18 cellular contexts compared by ENCODE assay signal in the genomic region with DNA sequence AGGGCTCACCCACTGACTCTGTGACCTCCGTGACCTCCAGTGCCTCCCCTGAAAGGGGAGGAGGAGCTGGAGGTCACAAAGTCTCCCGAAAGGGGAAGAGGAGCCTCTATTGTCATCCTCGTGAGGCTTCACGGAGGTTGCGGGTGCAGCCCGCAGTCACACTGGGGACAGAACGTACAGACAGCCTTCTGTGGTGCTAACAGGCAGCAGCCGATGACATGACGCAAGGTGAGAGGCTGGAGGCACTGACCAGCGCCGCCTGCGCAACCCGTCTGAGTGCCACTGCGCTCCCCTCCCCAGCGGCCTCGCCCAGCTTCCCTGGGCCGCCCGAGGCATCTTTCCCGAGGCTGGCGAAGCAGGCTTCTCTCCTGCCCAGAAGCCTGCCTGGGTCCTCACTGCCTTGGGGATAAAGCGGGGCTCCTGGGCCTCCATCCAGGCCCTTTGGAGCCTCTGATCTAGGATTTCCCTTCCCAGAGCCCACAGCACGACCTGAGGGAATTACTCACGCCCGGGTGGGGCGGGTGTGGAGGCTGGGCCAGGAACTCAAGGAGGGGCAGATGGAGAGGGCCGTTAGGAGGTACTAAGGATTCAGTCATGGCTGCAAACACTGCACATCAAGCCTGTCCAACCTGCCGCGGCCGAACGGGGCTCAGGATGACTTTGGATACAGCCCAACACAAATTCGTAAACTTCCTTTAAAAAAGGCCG. TPM values are rescaled to one million over a fixed set of nuclear protein-coding genes. Genes with fewer than 3 reads are reported as not detected.
DNase-seq lines count a peak whose midpoint lies in the region; TF ChIP-seq lines count a peak whose summit lies in the region.
"Had no signal": no experiment of that assay in that cellular context is flagged by ENCODE, and none has a peak within 500 bp of the region (broad histone marks: within the 10 kb centered on the region; RNA-seq: fewer than 3 reads in every experiment).

No MANE protein-coding gene starts in this region.

- intact Hi-C loops in esophagus squamous epithelium (cut with DNase I) (no loop called here), prostate gland (cut with DNase I) (loop anchor here (10.0 kb wide), 1 partner anchor 377 kb away; no protein-coding TSS in a partner anchor), uterus (cut with DNase I; ENCODE audit: low total_unique reads) (no loop called here)

- 49% methylated on average over 8 of the region's 32 CpGs; no CpG with 5 or more reads in 1 of the 2 donors for WGBS in esophagus squamous epithelium, 2 donors
- 71% methylated on average over 32 of the region's 32 CpGs for WGBS in prostate gland

- peak; percentile 36 for DNase-seq in ELR (ENCODE audit: low read depth)
- peak; percentile 66 for DNase-seq in NCI-H460 (ENCODE audit: extremely low read depth, low read depth)
- no peak for DNase-seq in esophagus squamous epithelium (lab: John Stamatoyannopoulos, UW)
- peak; percentile 56 for DNase-seq in prostate gland (ENCODE audit: low spot score)
- no peak for DNase-seq in NCI-H128 (lab: John Stamatoyannopoulos, UW; ENCODE audit: unreplicated experiment)
- no peak for DNase-seq in uterus
- no peak for DNase-seq in hippocampal formation (lab: John Stamatoyannopoulos, UW)
- no peak for DNase-seq in occipital lobe (lab: John Stamatoyannopoulos, UW)
- DNase-seq: activated CD4-positive, alpha-beta T cell treated with anti-CD3 and anti-CD28 coated beads, Interleukin-2, amount 10 ng/mL, durations not matched to agents 24 days and 14 days; activated T-cell treated with anti-CD3 and anti-CD28 coated beads, Interleukin-2, amount 50 U/mL, for 4 hours; amniotic stem cell; cortex of kidney; NCI-H2029 treated with DMSO at 0.1 percent for 48 hours; NCI-H748 treated with DMSO at 0.1 percent for 48 hours had no signal

- TF ChIP-seq CTCF in esophagus squamous epithelium (IDR thresholded peaks at IDR 0.05) (no peak), prostate gland (IDR thresholded peaks at IDR 0.05) (no peak), uterus (IDR thresholded peaks at IDR 0.05) (no peak)

- H3K4me1 ChIP-seq in esophagus squamous epithelium (peaks cover 52 to 82% (median 63%) of the 10 kb centered on the region in 3 donors), prostate gland (replicated peaks) (peaks cover 7% of the 10 kb centered on the region), uterus (peaks cover 0 to 11% of the 10 kb centered on the region in 2 donors)

- H3K36me3 ChIP-seq in esophagus squamous epithelium (no peaks in the 10 kb centered on the region), prostate gland (no peaks in the 10 kb centered on the region), uterus (no peaks in the 10 kb centered on the region)

- H3K4me3 ChIP-seq in esophagus squamous epithelium (no peak overlapping the region), prostate gland (no peak overlapping the region), uterus (no peak overlapping the region)

- H3K9me3 ChIP-seq in esophagus squamous epithelium (no peaks in the 10 kb centered on the region), prostate gland (no peaks in the 10 kb centered on the region), uterus (no peaks in the 10 kb centered on the region)

- H3K27me3 ChIP-seq in esophagus squamous epithelium = no peaks in the 10 kb centered on the region
- no peaks in the 10 kb centered on the region for H3K27me3 ChIP-seq in prostate gland (replicated peaks; ENCODE audit: insufficient read depth)
- no peaks in the 10 kb centered on the region for H3K27me3 ChIP-seq in uterus

- H3K27ac ChIP-seq in esophagus squamous epithelium = peak overlapping the region; percentile 76 to 87 (median 80)
- peak overlapping the region in 1 of 2 donors; percentile 6 for H3K27ac ChIP-seq in prostate gland
- no peak overlapping the region for H3K27ac ChIP-seq in uterus
- H3K27ac ChIP-seq: HL-60 had no signal

- no peak for TF ChIP-seq POLR2A in esophagus squamous epithelium (IDR thresholded peaks at IDR 0.05)
- no peak for TF ChIP-seq POLR2A in prostate gland (IDR thresholded peaks at IDR 0.05)
- no peak for TF ChIP-seq POLR2A in uterus (IDR thresholded peaks at IDR 0.05)

RNA-seq across cellular contexts. Expression of gene LBHD2, which starts 12.3 kb away (rescaled TPM):
- total RNA-seq in NCI-H460 (2014; rRNA removed; shearing (Covaris generic)) = not detected in 2 replicates
- not detected in 2 replicates for polyA plus RNA-seq in NCI-H460 (2014; cell fraction: nucleus; rRNA removed)
- total RNA-seq in esophagus squamous epithelium (1 to 10 TPM in 1 of 4 donors, not detected in 3; 1.1 TPM), prostate gland (1 to 10 TPM in 1 of 2 donors, not detected in 1; 3.3 TPM), uterus (not detected), occipital lobe (not detected)
- total RNA-seq: activated CD4-positive, alpha-beta T cell treated with anti-CD3 and anti-CD28 coated beads, Interleukin-2, amount 10 ng/mL, durations not matched to agents 24 days and 14 days; activated T-cell treated with anti-CD3 and anti-CD28 coated beads, Interleukin-2, amount 50 U/mL, for 4 hours; lower leg skin; T-helper 2 cell treated with Interferon-gamma antibody and Interleukin-4, amounts not matched to agents 100 ng/mL and 5 ng/mL, for 36 hours had no signal
- polyA plus RNA-seq: BJ had no signal

RNA-seq across cellular contexts. Expression of gene CDC42BPB, which starts 14.3 kb away (rescaled TPM):
- 49.8 and 54.9 TPM in 2 replicates for total RNA-seq in NCI-H460 (2014; rRNA removed; shearing (Covaris generic))
- polyA plus RNA-seq in NCI-H460 (2014; cell fraction: nucleus; rRNA removed) = 60.8 and 89.8 TPM in 2 replicates
- total RNA-seq in esophagus squamous epithelium (10 to 100 TPM; 43.7 to 98.2 (median 81.2) TPM), prostate gland (100 to 1,000 TPM in 1 of 2 donors, 10 to 100 TPM in 1; 78.9 to 172 TPM), uterus (100 to 1,000 TPM in 2 of 4 donors, 10 to 100 TPM in 2; 80.6 to 157 (median 118) TPM), occipital lobe (76.4 TPM)

RNA-seq across cellular contexts. Expression of gene EXOC3L4, which starts 22.8 kb away (rescaled TPM):
- 0.72 and 1.8 TPM in 2 replicates for total RNA-seq in NCI-H460 (2014; rRNA removed; shearing (Covaris generic))
- polyA plus RNA-seq in NCI-H460 (2014; cell fraction: nucleus; rRNA removed) = 4.9 and 23.1 TPM in 2 replicates
- total RNA-seq in esophagus squamous epithelium (under 1 TPM in 1 of 4 donors, not detected in 3; 1.00 TPM), prostate gland (1 to 10 TPM in 1 of 2 donors, under 1 TPM in 1; 0.27 to 2.0 TPM), uterus (1 to 10 TPM in 1 of 4 donors, under 1 TPM in 2, not detected in 1; under 0.01 to 5.6 (median 0.41) TPM), occipital lobe (1.1 TPM)
- total RNA-seq: activated CD4-positive, alpha-beta T cell treated with anti-CD3 and anti-CD28 coated beads, Interleukin-2, amount 10 ng/mL, durations not matched to agents 24 days and 14 days; activated T-cell treated with anti-CD3 and anti-CD28 coated beads, Interleukin-2, amount 50 U/mL, for 4 hours; T-helper 2 cell treated with Interferon-gamma antibody and Interleukin-4, amounts not matched to agents 100 ng/mL and 5 ng/mL, for 36 hours had no signal
- polyA plus RNA-seq: BJ had no signal

RNA-seq across cellular contexts. Expression of gene TNFAIP2, which starts 51.6 kb away (rescaled TPM):
- 383 and 397 TPM in 2 replicates for total RNA-seq in NCI-H460 (2014; rRNA removed; shearing (Covaris generic))
- 867 and 904 TPM in 2 replicates for polyA plus RNA-seq in NCI-H460 (2014; cell fraction: nucleus; rRNA removed)
- total RNA-seq in esophagus squamous epithelium = 100 to 1,000 TPM in 3 of 4 donors, 10 to 100 TPM in 1; 36.6 to 163 (median 130) TPM
- 10 to 100 TPM; 36.5 to 46.4 TPM for total RNA-seq in prostate gland
- 10 to 100 TPM; 29.4 to 81.4 (median 60.6) TPM for total RNA-seq in uterus
- total RNA-seq in occipital lobe = 18.2 TPM

Comparison
In these comparisons a context has a peak if more than half of its experiments do, and no peak if none do; other contexts are left out.
1. DNase-seq: peak in ELR (single experiment), NCI-H460 (single experiment) and prostate gland (single experiment); none in esophagus squamous epithelium (single experiment), NCI-H128 (single experiment), uterus (0 of 2), hippocampal formation (0 of 2) and occipital lobe (single experiment).
2. H3K27ac ChIP-seq: peak in esophagus squamous epithelium (4 of 4); none in uterus (0 of 2).